ENCODE assay signal across 28 cellular contexts in the genomic region with DNA sequence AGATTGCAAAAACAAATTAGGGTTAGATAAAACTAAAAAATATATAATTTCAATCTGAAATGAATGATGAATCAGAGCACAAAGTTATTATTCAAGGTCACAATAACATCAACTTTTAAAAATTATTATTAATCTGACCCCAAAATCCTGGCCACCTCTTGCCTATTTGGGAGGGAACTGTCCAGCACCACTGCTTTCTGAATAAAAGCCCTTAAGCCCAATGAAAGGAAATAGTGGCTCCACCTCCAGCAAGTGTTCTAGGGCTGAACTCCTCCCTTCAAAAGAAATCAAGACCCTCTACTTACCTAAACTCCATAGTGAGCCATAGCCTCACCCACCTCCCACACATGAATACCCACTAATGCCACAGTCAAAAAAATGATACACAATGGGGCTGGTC.
"Had no signal": no experiment of that assay in that cellular context is flagged by ENCODE, and none has a peak within 500 bp of the region (broad histone marks: within the 10 kb centered on the region; RNA-seq: fewer than 3 reads in every experiment).

No MANE protein-coding gene starts in this region.

- DNase-seq: activated CD4-positive, alpha-beta T cell treated with anti-CD3 and anti-CD28 coated beads, Interleukin-2, amount 50 U/mL, for 4 hours; activated naive CD4-positive, alpha-beta T cell treated with Interleukin-2 at 50 U/mL for 16 hours; activated naive CD8-positive, alpha-beta T cell treated with anti-CD3 and anti-CD28 coated beads for 36 hours; activated T-cell treated with anti-CD3 and anti-CD28 coated beads, Interleukin-2, amount 50 U/mL, for 48 hours; amniotic stem cell; dorsolateral prefrontal cortex; effector memory CD8-positive, alpha-beta T cell; head of caudate nucleus; hypothalamus; left colon; natural killer cell; retina; spleen; stimulated activated CD4-positive, alpha-beta T cell treated with anti-CD3 and anti-CD28 coated beads, Interleukin-4, amount 100 ng/mL, for 1 hour; stimulated activated naive CD4-positive, alpha-beta T cell treated with Interleukin-2 at 50 U/mL for 16 hours; T-helper 1 cell had no signal

- FAIRE-seq: colon, endothelial cell of umbilical vein, frontal cortex, keratinocyte had no signal

- H3K27ac ChIP-seq: breast epithelium, esophagus muscularis mucosa, spleen had no signal

- H3K27me3 Mint-ChIP-seq: activated naive CD8-positive, alpha-beta T cell treated with anti-CD3 and anti-CD28 coated beads for 36 hours; central memory CD8-positive, alpha-beta T cell; effector memory CD8-positive, alpha-beta T cell; progenitor cell of endocrine pancreas; type B pancreatic cell had no signal

- H3K27ac Mint-ChIP-seq: activated naive CD8-positive, alpha-beta T cell treated with anti-CD3 and anti-CD28 coated beads for 36 hours; effector memory CD8-positive, alpha-beta T cell; mesothelial cell of epicardium; natural killer cell; progenitor cell of endocrine pancreas; type B pancreatic cell had no signal

- H3K4me1 Mint-ChIP-seq: activated naive CD8-positive, alpha-beta T cell treated with anti-CD3 and anti-CD28 coated beads for 36 hours; central memory CD8-positive, alpha-beta T cell; mesothelial cell of epicardium; natural killer cell had no signal

- ATAC-seq: effector memory CD8-positive, alpha-beta T cell; left colon; natural killer cell had no signal

- H3K27me3 ChIP-seq: breast epithelium, dorsolateral prefrontal cortex, esophagus muscularis mucosa, spleen had no signal

- H3K36me3 Mint-ChIP-seq: activated naive CD8-positive, alpha-beta T cell treated with anti-CD3 and anti-CD28 coated beads for 36 hours; mesothelial cell of epicardium; natural killer cell; type B pancreatic cell had no signal

- H3K4me3 ChIP-seq: breast epithelium, dorsolateral prefrontal cortex, esophagus muscularis mucosa, lung, spleen, thoracic aorta had no signal

- H3K4me1 ChIP-seq: breast epithelium had no signal

- H3K9me3 Mint-ChIP-seq: mesothelial cell of epicardium, natural killer cell, type B pancreatic cell had no signal

- H3K9me3 ChIP-seq: breast epithelium, esophagus muscularis mucosa, spleen, thoracic aorta had no signal

- H3K4me3 Mint-ChIP-seq: activated naive CD8-positive, alpha-beta T cell treated with anti-CD3 and anti-CD28 coated beads for 36 hours; central memory CD8-positive, alpha-beta T cell; effector memory CD8-positive, alpha-beta T cell; mesothelial cell of epicardium; natural killer cell; type B pancreatic cell had no signal

- H3K36me3 ChIP-seq: breast epithelium, esophagus muscularis mucosa, spleen, thoracic aorta had no signal
